In the genomic region with DNA sequence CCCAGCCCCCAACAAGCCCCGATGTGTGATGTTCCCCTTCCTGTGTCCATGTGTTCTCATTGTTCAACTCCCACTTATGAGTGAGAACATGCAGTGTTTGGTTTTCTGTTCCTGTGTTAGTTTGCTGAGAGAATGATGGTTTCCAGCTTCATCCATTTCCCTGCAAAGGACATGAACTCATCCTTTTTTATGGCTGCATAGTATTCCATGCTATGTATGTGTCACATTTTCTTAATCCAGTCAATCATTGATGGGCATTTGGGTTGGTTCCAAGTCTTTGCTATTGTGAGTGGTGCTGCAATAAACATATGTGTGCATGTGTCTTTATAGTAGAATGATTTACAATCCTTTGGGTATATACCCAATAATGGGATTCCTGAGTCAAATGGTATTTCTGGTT, we compare ENCODE assay signal across 3 cellular contexts.
A peak's percentile ranks its signal among the peaks of the same experiment; 100 is the strongest.
TF ChIP-seq lines count a peak whose summit lies in the region.

No MANE protein-coding gene starts in this region.

TF ChIP-seq in HEK293, 187 proteins besides CTCF, POLR2A, EP300 and RAD21:
- TF ChIP-seq, protein P1, sequence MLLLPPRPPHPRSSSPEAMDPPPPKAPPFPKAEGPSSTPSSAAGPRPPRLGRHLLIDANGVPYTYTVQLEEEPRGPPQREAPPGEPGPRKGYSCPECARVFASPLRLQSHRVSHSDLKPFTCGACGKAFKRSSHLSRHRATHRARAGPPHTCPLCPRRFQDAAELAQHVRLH (tag by site-specific recombination; IDR thresholded peaks at IDR 0.05) = peak; percentile 88
- TF ChIP-seq ZNF146 (tag by site-specific recombination; IDR thresholded peaks at IDR 0.05) = peak; percentile 99
- TF ChIP-seq, protein P2, sequence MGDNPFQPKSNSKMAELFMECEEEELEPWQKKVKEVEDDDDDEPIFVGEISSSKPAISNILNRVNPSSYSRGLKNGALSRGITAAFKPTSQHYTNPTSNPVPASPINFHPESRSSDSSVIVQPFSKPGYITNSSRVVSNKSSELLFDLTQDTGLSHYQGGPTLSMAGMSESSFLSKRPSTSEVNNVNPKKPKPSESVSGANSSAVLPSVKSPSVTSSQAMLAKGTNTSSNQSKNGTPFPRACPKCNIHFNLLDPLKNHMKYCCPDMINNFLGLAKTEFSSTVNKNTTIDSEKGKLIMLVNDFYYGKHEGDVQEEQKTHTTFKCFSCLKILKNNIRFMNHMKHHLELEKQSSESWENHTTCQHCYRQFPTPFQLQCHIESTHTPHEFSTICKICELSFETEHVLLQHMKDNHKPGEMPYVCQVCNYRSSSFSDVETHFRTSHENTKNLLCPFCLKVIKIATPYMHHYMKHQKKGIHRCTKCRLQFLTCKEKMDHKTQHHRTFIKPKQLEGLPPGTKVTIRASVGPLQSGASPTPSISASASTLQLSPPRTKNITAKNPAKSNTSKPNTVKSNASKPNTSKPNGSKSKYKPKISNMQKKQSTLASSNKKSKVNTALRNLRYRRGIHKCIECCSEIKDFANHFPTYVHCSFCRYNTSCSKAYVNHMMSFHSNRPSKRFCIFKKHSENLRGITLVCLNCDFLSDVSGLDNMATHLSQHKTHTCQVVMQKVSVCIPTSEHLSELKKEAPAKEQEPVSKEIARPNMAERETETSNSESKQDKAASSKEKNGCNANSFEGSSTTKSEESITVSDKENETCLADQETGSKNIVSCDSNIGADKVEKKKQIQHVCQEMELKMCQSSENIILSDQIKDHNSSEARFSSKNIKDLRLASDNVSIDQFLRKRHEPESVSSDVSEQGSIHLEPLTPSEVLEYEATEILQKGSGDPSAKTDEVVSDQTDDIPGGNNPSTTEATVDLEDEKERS (tag by site-specific recombination; IDR thresholded peaks at IDR 0.05) = 0 out of 2 replicates have a peak, but pooled peaks have one; percentile 68

TF ChIP-seq in K562, 482 proteins besides CTCF, POLR2A, EP300 and RAD21:
- peak; percentile 78 for TF ChIP-seq BCOR (IDR thresholded peaks at IDR 0.05)
- 0 out of 2 replicates have a peak, but pooled peaks have one; percentile 42 for TF ChIP-seq SMARCA5 (IDR thresholded peaks at IDR 0.05)
- TF ChIP-seq ZNF146 (CRISPR knock-in tag; IDR thresholded peaks at IDR 0.05; ENCODE audit: unreplicated experiment) = peak; percentile 91
- 0 out of 4 replicates have a peak, but pooled peaks of 1 of the 2 experiments have one; percentile 17 for TF ChIP-seq HDAC1 (IDR thresholded peaks at IDR 0.05)
- TF ChIP-seq RBM25 (IDR thresholded peaks at IDR 0.05; ENCODE audit: low read depth, low read length, severe bottlenecking) = peak; percentile 47

TF ChIP-seq in HepG2, 621 proteins besides CTCF, POLR2A, EP300 and RAD21:
- 0 out of 2 replicates have a peak, but pooled peaks have one; percentile 24 for TF ChIP-seq ZMYM3 (CRISPR knock-in tag; IDR thresholded peaks at IDR 0.05)
